ENCODE assay signal across 7 cellular contexts in genomic region chr4:28106155-28106554, GRCh38.
"Had no signal": no experiment of that assay in that cellular context is flagged by ENCODE, and none has a peak within 500 bp of the region (broad histone marks: within the 10 kb centered on the region; RNA-seq: fewer than 3 reads in every experiment).

No MANE protein-coding gene starts in this region.

- DNase-seq: IMR-90, Karpas-422, KBM-7, KG1 had no signal

- H3K4me2 ChIP-seq: KMS-11 had no signal

- FAIRE-seq: HTR-8/SVneo had no signal

- H3K27ac ChIP-seq: HL-60, KMS-11 had no signal

- H3K9ac ChIP-seq: KMS-11 had no signal
